12 cellular contexts compared by ENCODE assay signal in the genomic region with DNA sequence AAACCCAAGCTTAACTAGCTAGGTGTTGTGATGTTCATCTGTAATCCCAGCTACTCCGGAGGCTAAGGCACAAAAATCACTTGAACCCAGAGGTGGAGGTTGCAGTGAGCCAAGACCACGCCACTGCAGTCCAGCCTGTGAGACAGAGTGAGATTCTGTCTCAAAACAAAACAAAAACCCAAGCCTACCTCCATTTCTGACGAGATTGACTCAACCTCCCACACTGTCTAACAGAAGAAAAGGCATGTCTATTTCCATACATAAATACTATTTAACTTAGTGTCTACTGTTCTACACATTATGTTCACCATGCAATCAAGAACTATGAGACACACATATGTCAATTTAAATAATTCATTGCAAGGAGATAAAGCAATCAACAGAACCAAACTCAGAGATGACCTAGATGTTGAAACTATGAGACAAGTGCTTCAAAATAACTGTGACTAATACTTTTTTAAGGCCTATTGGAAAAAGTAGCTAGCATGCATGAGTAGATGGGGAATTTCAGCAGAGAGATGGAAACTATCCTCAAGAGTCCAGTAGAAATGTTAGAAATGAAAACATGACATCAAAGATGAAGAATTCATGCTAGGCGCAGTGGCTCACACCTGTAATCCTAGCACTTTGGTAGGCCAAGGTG.
A peak's percentile ranks its signal among the peaks of the same experiment; 100 is the strongest.
DNase-seq lines count a peak whose midpoint lies in the region; ATAC-seq lines count a peak whose summit lies in the region.
"Had no signal": no experiment of that assay in that cellular context is flagged by ENCODE, and none has a peak within 500 bp of the region (broad histone marks: within the 10 kb centered on the region; RNA-seq: fewer than 3 reads in every experiment).

No MANE protein-coding gene starts in this region.

- H3K27me3 Mint-ChIP-seq in stimulated activated naive CD8-positive, alpha-beta T cell treated with anti-CD3 and anti-CD28 coated beads, Interleukin-15, Interleukin-2, amounts not matched to agents 100 ng/mL and 50 ng/mL, for 24 hours: peaks cover 15% of the 10 kb centered on the region

- no peak overlapping the region for H3K4me3 Mint-ChIP-seq in stimulated activated naive CD8-positive, alpha-beta T cell treated with anti-CD3 and anti-CD28 coated beads, Interleukin-15, Interleukin-2, amounts not matched to agents 100 ng/mL and 50 ng/mL, for 24 hours
- H3K4me3 Mint-ChIP-seq: GM23338, nephron had no signal

- no peaks in the 10 kb centered on the region for H3K36me3 Mint-ChIP-seq in stimulated activated naive CD8-positive, alpha-beta T cell treated with anti-CD3 and anti-CD28 coated beads, Interleukin-15, Interleukin-2, amounts not matched to agents 100 ng/mL and 50 ng/mL, for 24 hours (ENCODE audit: low read depth)

- H3K9me3 Mint-ChIP-seq in stimulated activated naive CD8-positive, alpha-beta T cell treated with anti-CD3 and anti-CD28 coated beads, Interleukin-15, Interleukin-2, amounts not matched to agents 100 ng/mL and 50 ng/mL, for 24 hours: no peaks in the 10 kb centered on the region
- H3K9me3 Mint-ChIP-seq: GM23338 had no signal

- peaks cover 23% of the 10 kb centered on the region for H3K4me1 Mint-ChIP-seq in stimulated activated naive CD8-positive, alpha-beta T cell treated with anti-CD3 and anti-CD28 coated beads, Interleukin-15, Interleukin-2, amounts not matched to agents 100 ng/mL and 50 ng/mL, for 24 hours (ENCODE audit: low read depth)
- H3K4me1 Mint-ChIP-seq: GM23338 had no signal

- H3K27ac Mint-ChIP-seq in stimulated activated naive CD8-positive, alpha-beta T cell treated with anti-CD3 and anti-CD28 coated beads, Interleukin-15, Interleukin-2, amounts not matched to agents 100 ng/mL and 50 ng/mL, for 24 hours: peak overlapping the region; percentile 83
- H3K27ac Mint-ChIP-seq: GM23338, nephron had no signal

- peak; percentile 32 for DNase-seq in stimulated activated CD4-positive, alpha-beta T cell treated with anti-CD3 and anti-CD28 coated beads, Interleukin-15, amount 100 ng/mL, for 24 hours
- DNase-seq in stimulated activated CD4-positive, alpha-beta T cell treated with anti-CD3 and anti-CD28 coated beads, Interleukin-12 subunit alpha, Interleukin-12 subunit beta, amount 100 ng/mL, for 4 hours: no peak
- DNase-seq in Right ventricle myocardium superior: no peak
- no peak for DNase-seq in NOMO-1 treated with DMSO at 0.1 percent for 48 hours (lab: John Stamatoyannopoulos, UW; ENCODE audit: unreplicated experiment)
- DNase-seq in SW 1271 (lab: John Stamatoyannopoulos, UW): no peak
- DNase-seq: caudate nucleus, NCI-H146 had no signal

- ATAC-seq in GM21529 (IDR thresholded peaks at IDR 0.05; ENCODE audit: unreplicated experiment): peak; percentile 75
- peak; percentile 67 for ATAC-seq in HG03378 (IDR thresholded peaks at IDR 0.05; ENCODE audit: unreplicated experiment)
- ATAC-seq in Right ventricle myocardium superior (ENCODE audit: poor library complexity): no peak
- ATAC-seq: GM23338 had no signal

- intact Hi-C loops in Right ventricle myocardium superior (cut with DNase I): no loop called here
